18 cellular contexts compared by ENCODE assay signal in the genomic region with DNA sequence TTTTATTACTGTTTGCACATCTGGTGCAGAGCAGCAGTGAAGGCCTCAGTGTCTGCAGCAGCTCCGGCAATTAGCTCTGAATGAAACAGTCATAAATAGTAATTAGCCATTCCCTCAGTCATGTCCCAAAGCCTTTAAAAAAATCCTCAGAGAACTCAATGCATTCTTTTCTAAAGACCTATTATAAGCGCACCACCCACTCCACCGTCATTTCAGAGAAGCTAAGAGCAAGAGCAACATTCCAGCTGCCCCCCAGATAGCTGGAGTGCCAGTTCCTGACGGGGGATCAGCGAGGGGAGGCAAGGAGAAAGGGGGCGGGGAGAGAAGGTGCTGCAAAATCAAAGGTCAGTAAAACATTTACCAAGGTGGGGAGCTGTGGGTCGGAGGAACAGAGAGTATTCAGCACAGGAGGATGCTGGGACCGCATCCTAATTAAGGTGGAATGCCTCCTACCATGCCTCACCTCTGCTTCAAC.
A peak's percentile ranks its signal among the peaks of the same experiment; 100 is the strongest.
DNase-seq lines count a peak whose midpoint lies in the region; ATAC-seq and TF ChIP-seq lines count a peak whose summit lies in the region.
"Had no signal": no experiment of that assay in that cellular context is flagged by ENCODE, and none has a peak within 500 bp of the region (broad histone marks: within the 10 kb centered on the region; RNA-seq: fewer than 3 reads in every experiment).

No MANE protein-coding gene starts in this region.

- ATAC-seq in HG02759 (IDR thresholded peaks at IDR 0.05; ENCODE audit: unreplicated experiment), result no peak
- ATAC-seq in activated CD4-positive, CD25-positive, alpha-beta regulatory T cell treated with anti-CD3 and anti-CD28 coated beads, Interleukin-2, amount 50 U/mL, for 24 hours, result no peak
- no peak for ATAC-seq in activated T-cell treated with anti-CD3 and anti-CD28 coated beads, Interleukin-2, amount 50 U/mL, for 72 hours (replicated peaks in 1 of 2)
- ATAC-seq: CD8-positive, alpha-beta T cell; foreskin keratinocyte; stimulated activated naive B cell treated with anti-CD40 and anti-IgM and Interleukin-4, amounts not matched to agents 10 μg/mL and 1 μg/mL and 100 μg/mL, for 72 hours had no signal

- DNase-seq in DMS153 treated with DMSO at 0.1 percent for 48 hours (lab: John Stamatoyannopoulos, UW; ENCODE audit: unreplicated experiment), result peak; percentile 88
- peak; percentile 72 for DNase-seq in NCI-H345 (lab: John Stamatoyannopoulos, UW)
- DNase-seq in SKM-1 (lab: John Stamatoyannopoulos, UW; ENCODE audit: unreplicated experiment), result no peak
- no peak for DNase-seq in activated T-cell treated with anti-CD3 and anti-CD28 coated beads, Interleukin-2, amount 50 U/mL, for 72 hours
- DNase-seq: activated CD8-positive, alpha-beta memory T cell treated with anti-CD3 and anti-CD28 coated beads for 24 hours; activated effector memory CD4-positive, alpha-beta T cell treated with Interleukin-2 at 50 U/mL for 16 hours; CD8-positive, alpha-beta T cell; foreskin keratinocyte; H9; MG63; PC-9; stimulated activated naive B cell treated with anti-CD40 and anti-IgM and Interleukin-4, amounts not matched to agents 10 μg/mL and 1 μg/mL and 100 μg/mL, for 72 hours; upper lobe of left lung had no signal

- peaks cover 77% of the 10 kb centered on the region for H3K4me1 Mint-ChIP-seq in brain
- no peaks in the 10 kb centered on the region for H3K4me1 Mint-ChIP-seq in activated T-cell treated with anti-CD3 and anti-CD28 coated beads, Interleukin-2, amount 50 U/mL, for 72 hours (ENCODE audit: low read depth)
- H3K4me1 Mint-ChIP-seq: stimulated activated naive B cell treated with anti-CD40 and anti-IgM and Interleukin-4, amounts not matched to agents 10 μg/mL and 1 μg/mL and 100 μg/mL, for 72 hours had no signal

- H3K36me3 Mint-ChIP-seq in brain, result peaks cover 3% of the 10 kb centered on the region
- H3K36me3 Mint-ChIP-seq in activated T-cell treated with anti-CD3 and anti-CD28 coated beads, Interleukin-2, amount 50 U/mL, for 72 hours (ENCODE audit: insufficient read depth in 2 of 2), result no peaks in the 10 kb centered on the region
- H3K36me3 Mint-ChIP-seq: CD8-positive, alpha-beta T cell; stimulated activated naive B cell treated with anti-CD40 and anti-IgM and Interleukin-4, amounts not matched to agents 10 μg/mL and 1 μg/mL and 100 μg/mL, for 72 hours had no signal

- H3K4me1 ChIP-seq in parathyroid adenoma, result peaks cover 36% of the 10 kb centered on the region
- H3K4me1 ChIP-seq: foreskin keratinocyte, upper lobe of left lung had no signal

- no peak overlapping the region for H3K4me2 ChIP-seq in parathyroid adenoma (ENCODE audit: low read length)
- H3K4me2 ChIP-seq: PC-9 had no signal

- H3K27me3 ChIP-seq in parathyroid adenoma (ENCODE audit: control insufficient read depth, insufficient read depth, low read length), result no peaks in the 10 kb centered on the region
- H3K27me3 ChIP-seq: foreskin keratinocyte, MG63, upper lobe of left lung had no signal

- no peak overlapping the region for H3K9ac ChIP-seq in parathyroid adenoma

- no peaks in the 10 kb centered on the region for H3K9me3 ChIP-seq in parathyroid adenoma (ENCODE audit: control insufficient read depth, low read length)
- H3K9me3 ChIP-seq: MG63, upper lobe of left lung had no signal

- H3K4me3 Mint-ChIP-seq in brain, result peak overlapping the region in 4 of 5 experiments; percentile 45 to 72 (median 59)
- no peak overlapping the region for H3K4me3 Mint-ChIP-seq in activated T-cell treated with anti-CD3 and anti-CD28 coated beads, Interleukin-2, amount 50 U/mL, for 72 hours
- H3K4me3 Mint-ChIP-seq: CD8-positive, alpha-beta T cell; H9; stimulated activated naive B cell treated with anti-CD40 and anti-IgM and Interleukin-4, amounts not matched to agents 10 μg/mL and 1 μg/mL and 100 μg/mL, for 72 hours had no signal

- no peaks in the 10 kb centered on the region for H3K79me2 ChIP-seq in parathyroid adenoma

- peaks cover 4% of the 10 kb centered on the region for H3K27me3 Mint-ChIP-seq in brain
- H3K27me3 Mint-ChIP-seq in activated T-cell treated with anti-CD3 and anti-CD28 coated beads, Interleukin-2, amount 50 U/mL, for 72 hours (ENCODE audit: low read depth), result no peaks in the 10 kb centered on the region
- H3K27me3 Mint-ChIP-seq: stimulated activated naive B cell treated with anti-CD40 and anti-IgM and Interleukin-4, amounts not matched to agents 10 μg/mL and 1 μg/mL and 100 μg/mL, for 72 hours had no signal

- no peak overlapping the region for H2AFZ ChIP-seq in parathyroid adenoma
- H2AFZ ChIP-seq: PC-9 had no signal

- TF ChIP-seq CTCF in brain (conservative IDR thresholded peaks at IDR 0.05), result no peak
- TF ChIP-seq CTCF in parathyroid adenoma (IDR thresholded peaks at IDR 0.05), result no peak

- no peaks in the 10 kb centered on the region for H3K36me3 ChIP-seq in parathyroid adenoma (ENCODE audit: control insufficient read depth, insufficient read depth, low read length)
- H3K36me3 ChIP-seq: MG63, upper lobe of left lung had no signal

- peaks cover 0 to 9% (median 0%) of the 10 kb centered on the region in 5 experiments for H3K9me3 Mint-ChIP-seq in brain
- H3K9me3 Mint-ChIP-seq in activated T-cell treated with anti-CD3 and anti-CD28 coated beads, Interleukin-2, amount 50 U/mL, for 72 hours, result no peaks in the 10 kb centered on the region
- H3K9me3 Mint-ChIP-seq: H9; stimulated activated naive B cell treated with anti-CD40 and anti-IgM and Interleukin-4, amounts not matched to agents 10 μg/mL and 1 μg/mL and 100 μg/mL, for 72 hours had no signal

- peak overlapping the region; percentile 26 to 95 (median 93) for H3K27ac Mint-ChIP-seq in brain
- H3K27ac Mint-ChIP-seq in activated T-cell treated with anti-CD3 and anti-CD28 coated beads, Interleukin-2, amount 50 U/mL, for 72 hours, result no peak overlapping the region
- H3K27ac Mint-ChIP-seq: CD8-positive, alpha-beta T cell; H9; stimulated activated naive B cell treated with anti-CD40 and anti-IgM and Interleukin-4, amounts not matched to agents 10 μg/mL and 1 μg/mL and 100 μg/mL, for 72 hours had no signal

- H3K27ac ChIP-seq in parathyroid adenoma, result peak overlapping the region; percentile 17
- H3K27ac ChIP-seq: foreskin keratinocyte, PC-9, upper lobe of left lung had no signal

- no peak overlapping the region for H3K4me3 ChIP-seq in parathyroid adenoma (ENCODE audit: low read depth, low read length)
- H3K4me3 ChIP-seq: lung, MG63, PC-9, upper lobe of left lung had no signal

Comparison
In these comparisons a context has a peak if more than half of its experiments do, and no peak if none do; other contexts are left out.
1. DNase-seq: peak in DMS153 treated with DMSO at 0.1 percent for 48 hours (single experiment) and NCI-H345 (single experiment); none in SKM-1 (single experiment) and activated T-cell treated with anti-CD3 and anti-CD28 coated beads, Interleukin-2, amount 50 U/mL, for 72 hours (0 of 2).
2. H3K4me3 Mint-ChIP-seq: peak in brain (4 of 5); none in activated T-cell treated with anti-CD3 and anti-CD28 coated beads, Interleukin-2, amount 50 U/mL, for 72 hours (0 of 2).